1 cellular context compared by ENCODE assay signal in the genomic region with DNA sequence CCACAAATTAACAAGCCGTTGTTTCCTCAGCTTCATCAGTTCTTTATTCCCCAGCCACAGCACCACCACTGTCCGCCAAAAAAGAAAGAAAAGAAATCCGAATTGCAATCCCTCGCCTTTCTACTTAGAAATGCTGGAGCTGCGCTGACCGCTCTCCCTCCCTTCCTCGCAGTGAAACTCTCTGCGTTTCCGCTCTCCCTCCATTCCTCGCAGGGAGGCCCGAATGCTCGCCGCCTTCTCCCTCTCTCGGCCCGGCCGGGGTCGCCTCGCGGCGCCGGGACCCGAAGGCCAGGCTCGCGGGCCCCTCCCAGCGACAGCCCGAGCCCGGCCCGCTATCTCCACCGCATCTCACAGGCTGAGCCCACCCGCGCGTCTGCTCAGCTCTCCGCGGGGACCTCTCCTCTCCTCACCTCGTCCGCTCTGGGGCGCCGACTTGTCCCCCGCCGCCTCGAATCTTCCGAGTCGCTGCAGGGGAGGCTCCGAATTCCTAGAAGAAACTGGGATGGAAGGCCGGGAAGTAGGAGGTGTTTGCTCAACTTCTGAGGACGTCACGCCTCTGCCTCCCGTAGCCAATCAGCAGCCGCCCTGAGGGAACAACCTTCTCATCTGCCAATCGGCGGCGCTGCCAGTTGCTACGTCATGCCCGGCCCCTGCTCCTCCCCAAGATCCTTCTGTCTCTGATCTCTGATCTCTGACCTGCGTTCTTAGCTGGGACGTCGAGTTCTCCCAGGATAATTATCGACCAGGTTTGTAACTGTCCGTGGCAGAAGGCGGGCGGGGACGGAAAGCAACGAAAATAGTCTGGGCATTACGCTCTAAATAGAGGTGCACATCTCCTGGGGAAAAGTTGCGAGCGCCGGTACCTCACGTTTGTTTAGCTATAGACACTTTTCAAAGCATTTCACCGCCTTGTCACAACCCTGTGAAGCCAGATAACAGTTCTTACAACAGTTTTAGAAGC.
TF ChIP-seq lines count a peak whose summit lies in the region.

Gene AASS (minus strand): TSS at position 499 of the 961 bp plus-strand sequence. CDS start 10,523 bp downstream, outside the sequence.

TF ChIP-seq in HEK293, 187 proteins besides CTCF, POLR2A, EP300 and RAD21 (continued from another document):
- TF ChIP-seq KLF16 (tag by site-specific recombination; IDR thresholded peaks at IDR 0.05), result 0 out of 2 replicates have a peak, but pooled peaks have one; percentile 47
- TF ChIP-seq, protein P1, sequence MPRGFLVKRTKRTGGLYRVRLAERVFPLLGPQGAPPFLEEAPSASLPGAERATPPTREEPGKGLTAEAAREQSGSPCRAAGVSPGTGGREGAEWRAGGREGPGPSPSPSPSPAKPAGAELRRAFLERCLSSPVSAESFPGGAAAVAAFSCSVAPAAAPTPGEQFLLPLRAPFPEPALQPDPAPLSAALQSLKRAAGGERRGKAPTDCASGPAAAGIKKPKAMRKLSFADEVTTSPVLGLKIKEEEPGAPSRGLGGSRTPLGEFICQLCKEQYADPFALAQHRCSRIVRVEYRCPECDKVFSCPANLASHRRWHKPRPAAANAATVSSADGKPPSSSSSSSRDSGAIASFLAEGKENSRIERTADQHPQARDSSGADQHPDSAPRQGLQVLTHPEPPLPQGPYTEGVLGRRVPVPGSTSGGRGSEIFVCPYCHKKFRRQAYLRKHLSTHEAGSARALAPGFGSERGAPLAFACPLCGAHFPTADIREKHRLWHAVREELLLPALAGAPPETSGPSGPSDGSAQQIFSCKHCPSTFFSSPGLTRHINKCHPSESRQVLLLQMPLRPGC (tag by site-specific recombination; IDR thresholded peaks at IDR 0.05), result no peak
- TF ChIP-seq BCL6B (tag by site-specific recombination; IDR thresholded peaks at IDR 0.05), result peak; percentile 93
- TF ChIP-seq ZXDB (tag by site-specific recombination; IDR thresholded peaks at IDR 0.05), result peak; percentile 90
- TF ChIP-seq, protein P2, sequence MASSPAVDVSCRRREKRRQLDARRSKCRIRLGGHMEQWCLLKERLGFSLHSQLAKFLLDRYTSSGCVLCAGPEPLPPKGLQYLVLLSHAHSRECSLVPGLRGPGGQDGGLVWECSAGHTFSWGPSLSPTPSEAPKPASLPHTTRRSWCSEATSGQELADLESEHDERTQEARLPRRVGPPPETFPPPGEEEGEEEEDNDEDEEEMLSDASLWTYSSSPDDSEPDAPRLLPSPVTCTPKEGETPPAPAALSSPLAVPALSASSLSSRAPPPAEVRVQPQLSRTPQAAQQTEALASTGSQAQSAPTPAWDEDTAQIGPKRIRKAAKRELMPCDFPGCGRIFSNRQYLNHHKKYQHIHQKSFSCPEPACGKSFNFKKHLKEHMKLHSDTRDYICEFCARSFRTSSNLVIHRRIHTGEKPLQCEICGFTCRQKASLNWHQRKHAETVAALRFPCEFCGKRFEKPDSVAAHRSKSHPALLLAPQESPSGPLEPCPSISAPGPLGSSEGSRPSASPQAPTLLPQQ (tag by site-specific recombination; IDR thresholded peaks at IDR 0.05), result peak; percentile 14
- peak; percentile 36; the same call in 1 of the 2 replicates for TF ChIP-seq TRIM28 (IDR thresholded peaks at IDR 0.05; ENCODE audit: borderline replicate concordance, low read length)
- no peak for TF ChIP-seq ZNF645 (tag by site-specific recombination; IDR thresholded peaks at IDR 0.05)
- TF ChIP-seq ZNF596 (tag by site-specific recombination; IDR thresholded peaks at IDR 0.05), result 0 out of 2 replicates have a peak, but pooled peaks have one; percentile 6
- TF ChIP-seq TCF7L2 (IDR thresholded peaks at IDR 0.05; ENCODE audit: borderline replicate concordance, low read depth, low read length), result peak; percentile 51; the same call in 1 of the 2 replicates
- no peak for TF ChIP-seq ZFP41 (tag by site-specific recombination; IDR thresholded peaks at IDR 0.05; ENCODE audit: borderline replicate concordance)
- no peak for TF ChIP-seq ZNF140 (tag by site-specific recombination; IDR thresholded peaks at IDR 0.05)
- TF ChIP-seq ZNF501 (tag by site-specific recombination; IDR thresholded peaks at IDR 0.05), result peak; percentile 21; the same call in 1 of the 2 replicates
- peak; percentile 57 for TF ChIP-seq ZNF2 (tag by site-specific recombination; IDR thresholded peaks at IDR 0.05)
- TF ChIP-seq ZNF76 (tag by site-specific recombination; IDR thresholded peaks at IDR 0.05; ENCODE audit: borderline replicate concordance, low read depth), result peak; percentile 64; the same call in 1 of the 2 replicates
- peak; percentile 53; the same call in 1 of the 2 replicates for TF ChIP-seq ZNF600 (tag by site-specific recombination; IDR thresholded peaks at IDR 0.05)
- TF ChIP-seq ZNF16 (tag by site-specific recombination; IDR thresholded peaks at IDR 0.05; ENCODE audit: low read depth), result no peak
- TF ChIP-seq, protein P3, sequence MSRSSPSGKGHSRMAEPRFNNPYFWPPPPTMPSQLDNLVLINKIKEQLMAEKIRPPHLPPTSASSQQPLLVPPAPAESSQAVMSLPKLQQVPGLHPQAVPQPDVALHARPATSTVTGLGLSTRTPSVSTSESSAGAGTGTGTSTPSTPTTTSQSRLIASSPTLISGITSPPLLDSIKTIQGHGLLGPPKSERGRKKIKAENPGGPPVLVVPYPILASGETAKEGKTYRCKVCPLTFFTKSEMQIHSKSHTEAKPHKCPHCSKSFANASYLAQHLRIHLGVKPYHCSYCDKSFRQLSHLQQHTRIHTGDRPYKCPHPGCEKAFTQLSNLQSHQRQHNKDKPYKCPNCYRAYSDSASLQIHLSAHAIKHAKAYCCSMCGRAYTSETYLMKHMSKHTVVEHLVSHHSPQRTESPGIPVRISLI (tag by site-specific recombination; IDR thresholded peaks at IDR 0.05), result 0 out of 2 replicates have a peak, but pooled peaks have one; percentile 28
- TF ChIP-seq SP7 (tag by site-specific recombination; IDR thresholded peaks at IDR 0.05), result peak; percentile 63
- peak; percentile 51 for TF ChIP-seq WT1 (tag by site-specific recombination; IDR thresholded peaks at IDR 0.05)
- TF ChIP-seq SCRT2 (tag by site-specific recombination; IDR thresholded peaks at IDR 0.05), result no peak
- peak; percentile 38; the same call in 1 of the 2 replicates for TF ChIP-seq ZBTB20 (tag by site-specific recombination; IDR thresholded peaks at IDR 0.05)
- TF ChIP-seq ZNF341 (tag by site-specific recombination; IDR thresholded peaks at IDR 0.05; ENCODE audit: low read depth), result peak; percentile 74
- TF ChIP-seq ZNF366 (tag by site-specific recombination; conservative IDR thresholded peaks at IDR 0.05), result peak; percentile 93
- 0 out of 2 replicates have a peak, but pooled peaks have one; percentile 38 for TF ChIP-seq ZEB2 (tag by site-specific recombination; IDR thresholded peaks at IDR 0.05)
- TF ChIP-seq IKZF3 (tag by site-specific recombination; IDR thresholded peaks at IDR 0.05), result peak; percentile 99
- no peak for TF ChIP-seq ZNF529 (tag by site-specific recombination; IDR thresholded peaks at IDR 0.05; ENCODE audit: insufficient replicate concordance)
- peak; percentile 44; the same call in 1 of the 2 replicates for TF ChIP-seq YY1 (tag by site-specific recombination; IDR thresholded peaks at IDR 0.05)
- TF ChIP-seq SP3 (tag by site-specific recombination; IDR thresholded peaks at IDR 0.05), result peak; percentile 55
- TF ChIP-seq, protein P4, sequence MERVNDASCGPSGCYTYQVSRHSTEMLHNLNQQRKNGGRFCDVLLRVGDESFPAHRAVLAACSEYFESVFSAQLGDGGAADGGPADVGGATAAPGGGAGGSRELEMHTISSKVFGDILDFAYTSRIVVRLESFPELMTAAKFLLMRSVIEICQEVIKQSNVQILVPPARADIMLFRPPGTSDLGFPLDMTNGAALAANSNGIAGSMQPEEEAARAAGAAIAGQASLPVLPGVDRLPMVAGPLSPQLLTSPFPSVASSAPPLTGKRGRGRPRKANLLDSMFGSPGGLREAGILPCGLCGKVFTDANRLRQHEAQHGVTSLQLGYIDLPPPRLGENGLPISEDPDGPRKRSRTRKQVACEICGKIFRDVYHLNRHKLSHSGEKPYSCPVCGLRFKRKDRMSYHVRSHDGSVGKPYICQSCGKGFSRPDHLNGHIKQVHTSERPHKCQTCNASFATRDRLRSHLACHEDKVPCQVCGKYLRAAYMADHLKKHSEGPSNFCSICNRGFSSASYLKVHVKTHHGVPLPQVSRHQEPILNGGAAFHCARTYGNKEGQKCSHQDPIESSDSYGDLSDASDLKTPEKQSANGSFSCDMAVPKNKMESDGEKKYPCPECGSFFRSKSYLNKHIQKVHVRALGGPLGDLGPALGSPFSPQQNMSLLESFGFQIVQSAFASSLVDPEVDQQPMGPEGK (tag by site-specific recombination; IDR thresholded peaks at IDR 0.05), result peak; percentile 67
- TF ChIP-seq, protein P5, sequence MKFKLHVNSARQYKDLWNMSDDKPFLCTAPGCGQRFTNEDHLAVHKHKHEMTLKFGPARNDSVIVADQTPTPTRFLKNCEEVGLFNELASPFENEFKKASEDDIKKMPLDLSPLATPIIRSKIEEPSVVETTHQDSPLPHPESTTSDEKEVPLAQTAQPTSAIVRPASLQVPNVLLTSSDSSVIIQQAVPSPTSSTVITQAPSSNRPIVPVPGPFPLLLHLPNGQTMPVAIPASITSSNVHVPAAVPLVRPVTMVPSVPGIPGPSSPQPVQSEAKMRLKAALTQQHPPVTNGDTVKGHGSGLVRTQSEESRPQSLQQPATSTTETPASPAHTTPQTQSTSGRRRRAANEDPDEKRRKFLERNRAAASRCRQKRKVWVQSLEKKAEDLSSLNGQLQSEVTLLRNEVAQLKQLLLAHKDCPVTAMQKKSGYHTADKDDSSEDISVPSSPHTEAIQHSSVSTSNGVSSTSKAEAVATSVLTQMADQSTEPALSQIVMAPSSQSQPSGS (tag by site-specific recombination; IDR thresholded peaks at IDR 0.05; ENCODE audit: low read depth), result peak; percentile 78
- TF ChIP-seq ZNF555 (tag by site-specific recombination; conservative IDR thresholded peaks at IDR 0.05), result no peak
- peak; percentile 83 for TF ChIP-seq GLIS1 (tag by site-specific recombination; IDR thresholded peaks at IDR 0.05)
- TF ChIP-seq SP2 (tag by site-specific recombination; IDR thresholded peaks at IDR 0.05), result peak; percentile 88
- no peak for TF ChIP-seq ZNF777 (tag by site-specific recombination; IDR thresholded peaks at IDR 0.05; ENCODE audit: borderline replicate concordance)
- peak; percentile 99 for TF ChIP-seq ZBTB21 (tag by site-specific recombination; IDR thresholded peaks at IDR 0.05)
- peak; percentile 56 for TF ChIP-seq ZNF335 (tag by site-specific recombination; conservative IDR thresholded peaks at IDR 0.05)
TF ChIP-seq in HEK293: peak in this region for 42.
